ENCODE assay signal across 19 cellular contexts in the genomic region with DNA sequence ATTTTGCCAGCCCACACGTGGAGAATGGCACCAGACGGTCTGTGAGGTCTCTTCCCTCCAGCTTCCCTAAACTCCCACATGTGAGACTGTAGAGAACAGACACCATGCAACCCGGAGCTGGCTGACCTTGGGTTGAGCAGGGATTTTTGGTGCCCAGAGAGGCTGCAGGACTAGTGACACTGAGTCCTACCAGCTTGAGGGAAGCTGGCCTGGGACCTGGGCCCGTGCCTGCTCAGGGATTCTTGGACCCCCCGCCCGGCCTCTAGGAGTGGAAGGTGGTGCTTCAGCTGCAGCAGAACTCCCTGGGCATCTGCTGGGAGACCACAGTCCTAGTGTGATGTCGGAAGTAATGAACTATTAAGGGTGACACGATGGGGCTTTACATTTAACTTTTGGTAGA. TPM values are rescaled to one million over a fixed set of nuclear protein-coding genes. Genes with fewer than 3 reads are reported as not detected.
DNase-seq lines count a peak whose midpoint lies in the region; ATAC-seq and TF ChIP-seq lines count a peak whose summit lies in the region.
"Had no signal": no experiment of that assay in that cellular context is flagged by ENCODE, and none has a peak within 500 bp of the region (broad histone marks: within the 10 kb centered on the region; RNA-seq: fewer than 3 reads in every experiment).

No MANE protein-coding gene starts in this region.

- peaks cover 40% of the 10 kb centered on the region for H3K4me1 Mint-ChIP-seq in activated T-cell treated with anti-CD3 and anti-CD28 coated beads, Interleukin-2, amount 50 U/mL, for 72 hours (ENCODE audit: low read depth)
- peaks cover 42% of the 10 kb centered on the region for H3K4me1 Mint-ChIP-seq in activated naive CD8-positive, alpha-beta T cell treated with anti-CD3 and anti-CD28 coated beads, Interleukin-2, amount 50 U/mL, for 24 hours

- H3K9me3 Mint-ChIP-seq in activated T-cell treated with anti-CD3 and anti-CD28 coated beads, Interleukin-2, amount 50 U/mL, for 72 hours = no peaks in the 10 kb centered on the region
- H3K9me3 Mint-ChIP-seq in activated naive CD8-positive, alpha-beta T cell treated with anti-CD3 and anti-CD28 coated beads, Interleukin-2, amount 50 U/mL, for 24 hours = no peaks in the 10 kb centered on the region
- H3K9me3 Mint-ChIP-seq: neural progenitor cell had no signal

- H3K27ac Mint-ChIP-seq in activated T-cell treated with anti-CD3 and anti-CD28 coated beads, Interleukin-2, amount 50 U/mL, for 72 hours = no peak overlapping the region
- H3K27ac Mint-ChIP-seq in activated naive CD8-positive, alpha-beta T cell treated with anti-CD3 and anti-CD28 coated beads, Interleukin-2, amount 50 U/mL, for 24 hours = no peak overlapping the region
- H3K27ac Mint-ChIP-seq: neural progenitor cell had no signal

- TF ChIP-seq POLR2A in gastrocnemius medialis (IDR thresholded peaks at IDR 0.05) = no peak

- peaks cover 8% of the 10 kb centered on the region for H3K27me3 Mint-ChIP-seq in activated T-cell treated with anti-CD3 and anti-CD28 coated beads, Interleukin-2, amount 50 U/mL, for 72 hours (ENCODE audit: low read depth)
- peaks cover 2% of the 10 kb centered on the region for H3K27me3 Mint-ChIP-seq in activated naive CD8-positive, alpha-beta T cell treated with anti-CD3 and anti-CD28 coated beads, Interleukin-2, amount 50 U/mL, for 24 hours

- H3K4me3 ChIP-seq in DND-41 (ENCODE audit: low read depth in 1 of 2, low read length in 2 of 2) (peak overlapping the region in 1 of 2 experiments; percentile 100; a peak in 1 of 4 replicates), gastrocnemius medialis (no peak overlapping the region)
- H3K4me3 ChIP-seq: adrenal gland, gastroesophageal sphincter, neural progenitor cell, spleen, vagina had no signal

- H3K36me3 ChIP-seq in DND-41 (ENCODE audit: insufficient read depth, low read length) (peaks cover 59% of the 10 kb centered on the region), gastrocnemius medialis (peaks cover 0 to 7% of the 10 kb centered on the region in 2 donors)
- H3K36me3 ChIP-seq: neural progenitor cell had no signal

- H3K36me3 Mint-ChIP-seq in activated T-cell treated with anti-CD3 and anti-CD28 coated beads, Interleukin-2, amount 50 U/mL, for 72 hours (ENCODE audit: insufficient read depth in 2 of 2) = peaks cover 5 to 9% of the 10 kb centered on the region in 2 donors
- H3K36me3 Mint-ChIP-seq in activated naive CD8-positive, alpha-beta T cell treated with anti-CD3 and anti-CD28 coated beads, Interleukin-2, amount 50 U/mL, for 24 hours (ENCODE audit: low read depth) = peaks cover 42% of the 10 kb centered on the region

- intact Hi-C loops in gastrocnemius medialis (cut with DNase I; ENCODE audit: low total_unique reads) = no loop called here

- peak overlapping the region; percentile 97 for H3K4me2 ChIP-seq in DND-41 (ENCODE audit: insufficient read depth, low read length)
- H3K4me2 ChIP-seq: neural progenitor cell had no signal

- H3K27me3 ChIP-seq in DND-41 (ENCODE audit: insufficient read depth, low read length, poor library complexity) = no peaks in the 10 kb centered on the region
- no peaks in the 10 kb centered on the region for H3K27me3 ChIP-seq in gastrocnemius medialis
- H3K27me3 ChIP-seq: adrenal gland, gastroesophageal sphincter, spleen, vagina had no signal

- peaks cover 65% of the 10 kb centered on the region for H4K20me1 ChIP-seq in DND-41 (ENCODE audit: insufficient read depth, low read length)

- H3K27ac ChIP-seq in DND-41 (ENCODE audit: low read length) = no peak overlapping the region
- peak overlapping the region; percentile 45 to 70 (median 68) for H3K27ac ChIP-seq in gastrocnemius medialis
- H3K27ac ChIP-seq: adrenal gland, gastroesophageal sphincter, HL-60, neural progenitor cell, spleen, vagina had no signal

- DNase-seq in activated T-cell treated with anti-CD3 and anti-CD28 coated beads, Interleukin-2, amount 50 U/mL, for 72 hours = no peak
- no peak for DNase-seq in activated T-cell treated with anti-CD3 and anti-CD28 coated beads, Interleukin-2, amount 50 U/mL, for 1 hour
- DNase-seq in DND-41 = no peak
- no peak for DNase-seq in activated naive CD8-positive, alpha-beta T cell treated with anti-CD3 and anti-CD28 coated beads, Interleukin-2, amount 50 U/mL, for 24 hours
- no peak for DNase-seq in gastrocnemius medialis
- no peak for DNase-seq in NAMALWA (ENCODE audit: low spot score)
- DNase-seq: ACHN; activated CD4-positive, alpha-beta T cell treated with anti-CD3 and anti-CD28 coated beads, Interleukin-2, amount 50 U/mL, for 4 hours; adrenal gland; erythroblast; mesendoderm; spleen; substantia nigra had no signal

- H2AFZ ChIP-seq in DND-41 (ENCODE audit: low read depth, low read length) = no peak overlapping the region
- H2AFZ ChIP-seq: neural progenitor cell had no signal

- TF ChIP-seq CTCF in DND-41 (IDR thresholded peaks at IDR 0.05; ENCODE audit: borderline replicate concordance, extremely low read depth, low read length, poor library complexity, severe bottlenecking) (no peak), gastrocnemius medialis (IDR thresholded peaks at IDR 0.05 in 4 of 5, conservative IDR thresholded peaks at IDR 0.05 in 1 of 5) (no peak)

- in situ Hi-C loops in gastrocnemius medialis (cut with MboI; ENCODE audit: low sequenced_read_pairs in 4 of 4) = loop anchor here in 2 of 4 donors (25.0 kb wide), 2 partner anchors 275 to 750 kb away; partner anchors contain the start of gene NQO2 (in 1 of the 2)

- H3K79me2 ChIP-seq in DND-41 (ENCODE audit: insufficient read depth, low read length) = peaks cover 78% of the 10 kb centered on the region

- peak overlapping the region; percentile 15 to 95 for H3K4me3 Mint-ChIP-seq in activated T-cell treated with anti-CD3 and anti-CD28 coated beads, Interleukin-2, amount 50 U/mL, for 72 hours
- H3K4me3 Mint-ChIP-seq in activated naive CD8-positive, alpha-beta T cell treated with anti-CD3 and anti-CD28 coated beads, Interleukin-2, amount 50 U/mL, for 24 hours = peak overlapping the region; percentile 11

- no peak for ATAC-seq in activated T-cell treated with anti-CD3 and anti-CD28 coated beads, Interleukin-2, amount 50 U/mL, for 72 hours (replicated peaks in 1 of 2)
- ATAC-seq in DND-41 (ENCODE audit: insufficient read depth, low read depth) (no peak), gastrocnemius medialis (no peak), GM19395 (IDR thresholded peaks at IDR 0.05; ENCODE audit: unreplicated experiment) (no peak), HG03280 (IDR thresholded peaks at IDR 0.05; ENCODE audit: unreplicated experiment) (no peak)
- ATAC-seq in activated naive CD8-positive, alpha-beta T cell treated with anti-CD3 and anti-CD28 coated beads, Interleukin-2, amount 50 U/mL, for 24 hours = no peak
- ATAC-seq: gastroesophageal sphincter had no signal

- peak overlapping the region; percentile 48; the same call in 1 of the 2 replicates for H3K9ac ChIP-seq in DND-41 (ENCODE audit: low read depth, low read length)
- H3K9ac ChIP-seq: neural progenitor cell had no signal

- H3K9me3 ChIP-seq in DND-41 (ENCODE audit: insufficient read depth, low read length, severe bottlenecking) (no peaks in the 10 kb centered on the region), gastrocnemius medialis (no peaks in the 10 kb centered on the region)
- H3K9me3 ChIP-seq: adrenal gland, gastroesophageal sphincter, spleen, vagina had no signal

- H3K4me1 ChIP-seq in DND-41 (ENCODE audit: insufficient read depth, low read length) = peaks cover 50% of the 10 kb centered on the region
- H3K4me1 ChIP-seq in gastrocnemius medialis = peaks cover 33 to 41% of the 10 kb centered on the region in 2 donors

RNA-seq across cellular contexts. Expression of gene PSMG4, which starts 3.2 kb away (rescaled TPM):
- total RNA-seq in activated T-cell treated with anti-CD3 and anti-CD28 coated beads, Interleukin-2, amount 50 U/mL, for 72 hours = 10 to 100 TPM; 21.8 to 29.1 TPM
- 10 to 100 TPM; 16.4 to 27.6 (median 22.0) TPM for total RNA-seq in gastrocnemius medialis

RNA-seq across cellular contexts. Expression of gene TUBB2B, which starts 34.5 kb away (rescaled TPM):
- total RNA-seq in activated T-cell treated with anti-CD3 and anti-CD28 coated beads, Interleukin-2, amount 50 U/mL, for 72 hours = under 1 TPM in 1 of 2 donors, not detected in 1; 0.35 TPM
- 1 to 10 TPM; 1.5 to 3.5 (median 1.9) TPM for total RNA-seq in gastrocnemius medialis
